ENCODE assay signal across 14 cellular contexts in the genomic region with DNA sequence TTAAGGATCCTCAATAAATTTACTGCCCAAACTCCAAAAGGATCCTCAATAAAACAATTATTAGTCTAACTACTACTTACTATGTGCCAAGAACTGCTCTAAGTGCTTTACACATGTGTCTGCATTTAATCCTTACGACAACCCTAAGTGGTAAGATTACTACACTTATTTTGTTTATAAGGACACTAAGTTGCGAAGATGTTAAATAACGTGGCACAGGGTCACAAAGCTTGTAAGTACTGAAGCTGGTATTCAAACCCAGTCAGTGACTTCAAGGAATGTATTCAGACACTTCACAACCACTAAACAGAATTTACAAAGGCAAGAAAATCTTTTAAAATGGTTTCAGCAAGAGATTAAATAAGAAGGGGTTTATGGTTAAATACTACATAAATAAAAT.
"Had no signal": no experiment of that assay in that cellular context is flagged by ENCODE, and none has a peak within 500 bp of the region (broad histone marks: within the 10 kb centered on the region; RNA-seq: fewer than 3 reads in every experiment).

No MANE protein-coding gene starts in this region.

- H3K4me1 Mint-ChIP-seq: activated T-helper 17 cell treated with anti-CD3 and anti-CD28 coated beads, Interleukin-2, amount 50 U/mL, for 72 hours; T-cell had no signal

- ATAC-seq: activated CD4-positive, CD25-positive, alpha-beta regulatory T cell treated with anti-CD3 and anti-CD28 coated beads, Interleukin-2, amount 50 U/mL, for 24 hours; activated T-helper 17 cell treated with anti-CD3 and anti-CD28 coated beads, Interleukin-2, amount 50 U/mL, for 72 hours; T-cell had no signal

- H3K27me3 ChIP-seq: breast epithelium, ovary had no signal

- H3K27me3 Mint-ChIP-seq: type B pancreatic cell had no signal

- H3K4me3 Mint-ChIP-seq: activated T-helper 17 cell treated with anti-CD3 and anti-CD28 coated beads, Interleukin-2, amount 50 U/mL, for 72 hours; T-cell; type B pancreatic cell had no signal

- H3K27ac Mint-ChIP-seq: activated T-helper 17 cell treated with anti-CD3 and anti-CD28 coated beads, Interleukin-2, amount 50 U/mL, for 72 hours; T-cell; type B pancreatic cell had no signal

- H3K27ac ChIP-seq: breast epithelium, ovary had no signal

- H3K36me3 Mint-ChIP-seq: T-cell had no signal

- H3K9me3 Mint-ChIP-seq: activated T-helper 17 cell treated with anti-CD3 and anti-CD28 coated beads, Interleukin-2, amount 50 U/mL, for 72 hours; T-cell; type B pancreatic cell had no signal

- H3K9me3 ChIP-seq: breast epithelium, ovary had no signal

- H3K4me3 ChIP-seq: breast epithelium, ovary had no signal

- H3K4me1 ChIP-seq: breast epithelium had no signal

- H3K36me3 ChIP-seq: breast epithelium, ovary had no signal

- DNase-seq: activated CD4-positive, alpha-beta T cell treated with anti-CD3 and anti-CD28 coated beads, Interleukin-2, amount 50 U/mL, for 48 hours; activated naive CD4-positive, alpha-beta T cell treated with Interleukin-2 at 50 U/mL for 16 hours; anterior cingulate cortex; hippocampal formation; ovary; stimulated activated CD4-positive, alpha-beta T cell treated with anti-CD3 and anti-CD28 coated beads, Interleukin-4, amount 100 ng/mL, for 1 hour; stimulated activated naive CD4-positive, alpha-beta T cell; substantia nigra; T-cell; T-helper 9 cell had no signal
